ENCODE assay signal across 8 cellular contexts in the genomic region with DNA sequence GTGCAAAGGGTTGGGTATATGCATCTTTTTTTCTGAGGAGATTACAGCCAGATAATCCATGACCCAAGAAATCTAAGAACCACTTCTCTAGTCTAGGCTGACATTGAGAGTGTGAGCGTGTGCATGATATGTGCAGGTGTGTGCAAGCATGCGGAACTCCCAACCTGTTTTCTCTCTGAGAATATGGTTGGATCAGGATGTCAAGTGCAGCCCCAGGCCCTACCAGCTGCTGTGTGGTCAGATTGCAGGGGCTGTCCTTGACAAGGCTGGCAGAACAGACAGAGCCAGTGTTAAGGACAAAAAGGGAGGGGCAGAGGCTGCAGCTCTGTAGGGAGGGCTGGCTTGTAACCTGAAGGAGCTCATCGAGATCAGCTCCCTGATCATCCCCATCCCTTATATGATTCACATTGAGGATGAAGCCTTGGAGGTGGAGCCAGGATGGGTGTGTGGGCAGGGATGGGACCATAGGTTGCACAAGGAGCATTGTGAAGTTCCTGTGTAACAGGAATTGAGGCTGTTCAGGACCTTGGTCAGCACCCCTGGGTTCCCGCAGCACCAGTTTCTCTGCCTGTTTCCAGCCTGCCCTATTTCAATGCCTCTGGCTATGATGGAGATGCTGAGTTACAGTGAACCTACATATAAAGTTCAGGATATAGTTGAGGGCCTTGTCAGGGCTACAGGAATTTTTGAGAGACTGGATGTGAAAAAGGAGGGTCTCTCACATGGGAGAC. TPM values are rescaled to one million over a fixed set of nuclear protein-coding genes. Genes with fewer than 3 reads are reported as not detected.
DNase-seq lines count a peak whose midpoint lies in the region; ATAC-seq and TF ChIP-seq lines count a peak whose summit lies in the region.

No MANE protein-coding gene starts in this region.

- DNase-seq in AML-193 (lab: John Stamatoyannopoulos, UW) (peak; percentile 23 to 30), HCT116 (ENCODE audit: low read depth, low spot score) (no peak), PC-9 (peak; percentile 58 to 59), choroid plexus epithelial cell (ENCODE audit: low read depth) (peak; percentile 78), neural progenitor cell (ENCODE audit: low spot score) (peak; percentile 90), NCI-H1694 treated with DMSO at 0.1 percent for 48 hours (lab: John Stamatoyannopoulos, UW) (no peak)

- H3K9me2 ChIP-seq in HCT116 (ENCODE audit: insufficient read depth) (no peaks in the 10 kb centered on the region), PC-9 (ENCODE audit: insufficient read depth) (no peaks in the 10 kb centered on the region)

- H3K27ac Mint-ChIP-seq in neural progenitor cell, result peak overlapping the region; percentile 35

- no peak for TF ChIP-seq POLR2A in HCT116 (IDR thresholded peaks at IDR 0.05; ENCODE audit: borderline replicate concordance, extremely low read depth, insufficient read depth, insufficient read length)

- CTCF ChIA-PET in HCT116 (lab: Charles Lee), result no interaction called here
- CTCF ChIA-PET in PC-9 (lab: Charles Lee), result no interaction called here

- H3K9me3 ChIP-seq in HCT116 (ENCODE audit: control insufficient read depth in 1 of 2, insufficient read depth in 1 of 2, low read depth in 1 of 2, low read length in 2 of 2), result no peaks in the 10 kb centered on the region
- H3K9me3 ChIP-seq in PC-9 (ENCODE audit: insufficient read depth, low read depth), result no peaks in the 10 kb centered on the region
- H3K9me3 ChIP-seq in neural progenitor cell (ENCODE audit: low read depth), result no peaks in the 10 kb centered on the region

- H3K4me2 ChIP-seq in HCT116 (ENCODE audit: low read length), result no peak overlapping the region
- no peak overlapping the region for H3K4me2 ChIP-seq in PC-9
- no peak overlapping the region for H3K4me2 ChIP-seq in neural progenitor cell

- intact Hi-C loops in HCT116 (cut with micrococcal nuclease) (loop anchor here (1.0 kb wide), 1 partner anchor 9 kb away; no protein-coding TSS in a partner anchor), PC-9 (cut with micrococcal nuclease; ENCODE audit: unreplicated experiment) (no loop called here)

- BruUV-seq in HCT116 (replicated peaks; lab: Mats Ljungman, UMichigan) (no TSS peak), PC-9 (replicated peaks; lab: Mats Ljungman, UMichigan) (no TSS peak)

- H3K4me3 ChIP-seq in HCT116 (replicated peaks in 1 of 2; ENCODE audit: low read depth in 1 of 2, low read length in 2 of 2) (no peak overlapping the region), PC-9 (no peak overlapping the region), choroid plexus epithelial cell (ENCODE audit: low read depth, low read length) (no peak overlapping the region), neural progenitor cell (no peak overlapping the region)

- H3K4me1 ChIP-seq in HCT116 (ENCODE audit: control insufficient read depth in 1 of 2, insufficient read depth in 2 of 2, low read length in 2 of 2), result no peaks in the 10 kb centered on the region
- H3K4me1 ChIP-seq in PC-9 (replicated peaks; ENCODE audit: insufficient read depth), result no peaks in the 10 kb centered on the region
- H3K4me1 ChIP-seq in neural progenitor cell, result peaks cover 3% of the 10 kb centered on the region

- no peaks in the 10 kb centered on the region for H3K36me3 Mint-ChIP-seq in neural progenitor cell

- H3K79me2 ChIP-seq in HCT116 (ENCODE audit: insufficient read depth, low read length), result no peaks in the 10 kb centered on the region
- H3K79me2 ChIP-seq in PC-9 (ENCODE audit: low read depth), result no peaks in the 10 kb centered on the region
- no peaks in the 10 kb centered on the region for H3K79me2 ChIP-seq in neural progenitor cell (ENCODE audit: low read depth)

- POLR2A ChIA-PET in HCT116 (lab: Charles Lee) (no interaction called here), PC-9 (lab: Charles Lee; ENCODE audit: unreplicated experiment) (no interaction called here)

- H3K27me3 ChIP-seq in HCT116 (ENCODE audit: insufficient read depth, low read length) (peaks cover 34% of the 10 kb centered on the region), PC-9 (ENCODE audit: insufficient read depth, low read depth) (no peaks in the 10 kb centered on the region), neural progenitor cell (peaks cover 4% of the 10 kb centered on the region)

- TF ChIP-seq CTCF in HCT116 (IDR thresholded peaks at IDR 0.05 in 2 of 3, conservative IDR thresholded peaks at IDR 0.05 in 1 of 3; ENCODE audit: borderline replicate concordance in 1 of 3, insufficient read depth in 1 of 3, low read depth in 2 of 3, low read length in 2 of 3), result no peak
- TF ChIP-seq CTCF in PC-9 (conservative IDR thresholded peaks at IDR 0.05), result no peak
- no peak for TF ChIP-seq CTCF in choroid plexus epithelial cell (conservative IDR thresholded peaks at IDR 0.05; ENCODE audit: low read depth, low read length)
- TF ChIP-seq CTCF in neural progenitor cell (IDR thresholded peaks at IDR 0.05), result no peak

- H2AFZ ChIP-seq in HCT116 (ENCODE audit: low read depth, low read length, poor library complexity, severe bottlenecking) (no peak overlapping the region), PC-9 (no peak overlapping the region), neural progenitor cell (replicated peaks) (no peak overlapping the region)

- H3K9ac ChIP-seq in HCT116 (ENCODE audit: low read length) (no peak overlapping the region), neural progenitor cell (no peak overlapping the region)

- H3K36me3 ChIP-seq in HCT116 (ENCODE audit: control insufficient read depth in 1 of 2, insufficient read depth in 2 of 2, low read length in 2 of 2) (no peaks in the 10 kb centered on the region), PC-9 (ENCODE audit: low read depth) (no peaks in the 10 kb centered on the region), neural progenitor cell (no peaks in the 10 kb centered on the region)

- peaks cover 15% of the 10 kb centered on the region for H3K4me1 Mint-ChIP-seq in neural progenitor cell

- no peak for TF ChIP-seq RAD21 in HCT116 (IDR thresholded peaks at IDR 0.05; ENCODE audit: low read depth)

- RAD21 ChIA-PET in HCT116 (lab: Charles Lee; ENCODE audit: low non-redundant PET in 1 of 2, low total read pairs in 2 of 2, uncharacterized antibody in 2 of 2, unreplicated experiment in 2 of 2), result no interaction called here

- no peak overlapping the region for H3K4me3 Mint-ChIP-seq in neural progenitor cell

- no peak overlapping the region for H3K27ac ChIP-seq in HCT116 (ENCODE audit: low read depth, low read length)
- no peak overlapping the region for H3K27ac ChIP-seq in PC-9
- no peak overlapping the region for H3K27ac ChIP-seq in neural progenitor cell

- ATAC-seq in HCT116 (peak; percentile 64), HG03354 (IDR thresholded peaks at IDR 0.05; ENCODE audit: poor library complexity, severe bottlenecking, unreplicated experiment) (no peak), HG03469 (IDR thresholded peaks at IDR 0.05; ENCODE audit: unreplicated experiment) (no peak)

- H3K27me3 Mint-ChIP-seq in neural progenitor cell (ENCODE audit: insufficient read depth, low read depth), result peaks cover 14% of the 10 kb centered on the region

- H3F3A ChIP-seq in PC-9 (ENCODE audit: insufficient read depth, low read depth), result no peaks in the 10 kb centered on the region
- H3F3A ChIP-seq in neural progenitor cell (ENCODE audit: low read depth), result peaks cover under 1% of the 10 kb centered on the region

- no peaks in the 10 kb centered on the region for H4K20me1 ChIP-seq in HCT116 (ENCODE audit: insufficient read depth)
- H4K20me1 ChIP-seq in PC-9 (ENCODE audit: insufficient read depth), result no peaks in the 10 kb centered on the region
- peaks cover 15% of the 10 kb centered on the region for H4K20me1 ChIP-seq in neural progenitor cell (ENCODE audit: low read depth)

- H3K9me3 Mint-ChIP-seq in neural progenitor cell, result no peaks in the 10 kb centered on the region

TF ChIP-seq in HCT116, 20 proteins besides CTCF, POLR2A, EP300 and RAD21:
- no peak for TF ChIP-seq ELF1 (IDR thresholded peaks at IDR 0.05; ENCODE audit: borderline replicate concordance, low read depth)
- TF ChIP-seq, protein P1, sequence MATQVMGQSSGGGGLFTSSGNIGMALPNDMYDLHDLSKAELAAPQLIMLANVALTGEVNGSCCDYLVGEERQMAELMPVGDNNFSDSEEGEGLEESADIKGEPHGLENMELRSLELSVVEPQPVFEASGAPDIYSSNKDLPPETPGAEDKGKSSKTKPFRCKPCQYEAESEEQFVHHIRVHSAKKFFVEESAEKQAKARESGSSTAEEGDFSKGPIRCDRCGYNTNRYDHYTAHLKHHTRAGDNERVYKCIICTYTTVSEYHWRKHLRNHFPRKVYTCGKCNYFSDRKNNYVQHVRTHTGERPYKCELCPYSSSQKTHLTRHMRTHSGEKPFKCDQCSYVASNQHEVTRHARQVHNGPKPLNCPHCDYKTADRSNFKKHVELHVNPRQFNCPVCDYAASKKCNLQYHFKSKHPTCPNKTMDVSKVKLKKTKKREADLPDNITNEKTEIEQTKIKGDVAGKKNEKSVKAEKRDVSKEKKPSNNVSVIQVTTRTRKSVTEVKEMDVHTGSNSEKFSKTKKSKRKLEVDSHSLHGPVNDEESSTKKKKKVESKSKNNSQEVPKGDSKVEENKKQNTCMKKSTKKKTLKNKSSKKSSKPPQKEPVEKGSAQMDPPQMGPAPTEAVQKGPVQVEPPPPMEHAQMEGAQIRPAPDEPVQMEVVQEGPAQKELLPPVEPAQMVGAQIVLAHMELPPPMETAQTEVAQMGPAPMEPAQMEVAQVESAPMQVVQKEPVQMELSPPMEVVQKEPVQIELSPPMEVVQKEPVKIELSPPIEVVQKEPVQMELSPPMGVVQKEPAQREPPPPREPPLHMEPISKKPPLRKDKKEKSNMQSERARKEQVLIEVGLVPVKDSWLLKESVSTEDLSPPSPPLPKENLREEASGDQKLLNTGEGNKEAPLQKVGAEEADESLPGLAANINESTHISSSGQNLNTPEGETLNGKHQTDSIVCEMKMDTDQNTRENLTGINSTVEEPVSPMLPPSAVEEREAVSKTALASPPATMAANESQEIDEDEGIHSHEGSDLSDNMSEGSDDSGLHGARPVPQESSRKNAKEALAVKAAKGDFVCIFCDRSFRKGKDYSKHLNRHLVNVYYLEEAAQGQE (IDR thresholded peaks at IDR 0.05; ENCODE audit: low read depth), result peak; percentile 91

RNA-seq across cellular contexts. Expression of a gene that starts 52.6 kb away (rescaled TPM):
- total RNA-seq in HCT116 (2021; ENCODE audit: unreplicated experiment) (15.1 TPM), PC-9 (2021) (25.8 and 28.0 TPM in 2 replicates), neural progenitor cell (ENCODE audit: low replicate concordance) (7.6 and 17.0 TPM in 2 replicates)
- 10.4 and 10.6 TPM in 2 replicates for polyA plus RNA-seq in HCT116 (2012)

Comparison
In these comparisons a context has a peak if more than half of its experiments do, and no peak if none do; other contexts are left out.
1. DNase-seq: peak in AML-193 (2 of 2), PC-9 (2 of 2), choroid plexus epithelial cell (single experiment) and neural progenitor cell (single experiment); none in HCT116 (single experiment) and NCI-H1694 treated with DMSO at 0.1 percent for 48 hours (single experiment).